In genomic region chr1:7561331-7561921, GRCh38 we compare ENCODE assay signal across 10 cellular contexts.
A peak's percentile ranks its signal among the peaks of the same experiment; 100 is the strongest.
DNase-seq lines count a peak whose midpoint lies in the region; ATAC-seq, FAIRE-seq and TF ChIP-seq lines count a peak whose summit lies in the region.
"Had no signal": no experiment of that assay in that cellular context is flagged by ENCODE, and none has a peak within 500 bp of the region (broad histone marks: within the 10 kb centered on the region; RNA-seq: fewer than 3 reads in every experiment).

No MANE protein-coding gene starts in this region.

- in situ Hi-C loops in SK-MEL-5 (cut with HindIII; ENCODE audit: low pct_unique_long_range_greater_than_20kb, low sequenced_read_pairs) (no loop called here), transverse colon (cut with MboI; ENCODE audit: low pct_ligation_motif_present in 1 of 4, low pct_unique_long_range_greater_than_20kb in 1 of 4, low sequenced_read_pairs in 3 of 4) (no loop called here)

- WGBS in transverse colon (ENCODE audit: low coverage in 1 of 2), 2 donors: 65% methylated on average over 16 of the region's 16 CpGs; no CpG with 5 or more reads in 1 of the 2 donors

- H3K9me3 ChIP-seq in transverse colon: no peaks in the 10 kb centered on the region

- no peaks in the 10 kb centered on the region for H3K4me1 ChIP-seq in transverse colon

- TF ChIP-seq POLR2A in transverse colon (IDR thresholded peaks at IDR 0.05): no peak

- ATAC-seq in left ventricle myocardium superior: peak; percentile 15

- no peak overlapping the region for H3K4me3 ChIP-seq in transverse colon
- H3K4me3 ChIP-seq: lung had no signal

- no peak for FAIRE-seq in HTR-8/SVneo (lab: Jason Lieb, UNC)
- FAIRE-seq: astrocyte had no signal

- no peaks in the 10 kb centered on the region for H3K36me3 ChIP-seq in transverse colon

- TF ChIP-seq CTCF in 22Rv1 (IDR thresholded peaks at IDR 0.05): peak; percentile 61
- peak; percentile 32 for TF ChIP-seq CTCF in GM10266 (IDR thresholded peaks at IDR 0.05; ENCODE audit: control insufficient read depth, insufficient read depth, low read depth, missing control alignments)
- peak in 1 of 5 experiments; percentile 10 for TF ChIP-seq CTCF in transverse colon (IDR thresholded peaks at IDR 0.05)

- H3K27me3 ChIP-seq in transverse colon: no peaks in the 10 kb centered on the region

- DNase-seq in GM10266 (ENCODE audit: extremely low spot score): no peak
- DNase-seq in SK-MEL-5 (ENCODE audit: low read depth, low spot score): peak; percentile 63
- no peak for DNase-seq in left ventricle myocardium superior
- DNase-seq in transverse colon: no peak
- no peak for DNase-seq in Kasumi-1 (lab: John Stamatoyannopoulos, UW)
- DNase-seq in HTR-8/SVneo (ENCODE audit: insufficient read length, low spot score): no peak
- DNase-seq in MV-4-11 (lab: John Stamatoyannopoulos, UW): no peak

- no peak for TF ChIP-seq EP300 in transverse colon (IDR thresholded peaks at IDR 0.05; ENCODE audit: low read depth)

- intact Hi-C loops in left ventricle myocardium superior (cut with micrococcal nuclease) (no loop called here), transverse colon (cut with DNase I; ENCODE audit: low total_unique reads) (no loop called here)

- no peak overlapping the region for H3K27ac ChIP-seq in 22Rv1
- no peak overlapping the region for H3K27ac ChIP-seq in transverse colon
